In the genomic region with DNA sequence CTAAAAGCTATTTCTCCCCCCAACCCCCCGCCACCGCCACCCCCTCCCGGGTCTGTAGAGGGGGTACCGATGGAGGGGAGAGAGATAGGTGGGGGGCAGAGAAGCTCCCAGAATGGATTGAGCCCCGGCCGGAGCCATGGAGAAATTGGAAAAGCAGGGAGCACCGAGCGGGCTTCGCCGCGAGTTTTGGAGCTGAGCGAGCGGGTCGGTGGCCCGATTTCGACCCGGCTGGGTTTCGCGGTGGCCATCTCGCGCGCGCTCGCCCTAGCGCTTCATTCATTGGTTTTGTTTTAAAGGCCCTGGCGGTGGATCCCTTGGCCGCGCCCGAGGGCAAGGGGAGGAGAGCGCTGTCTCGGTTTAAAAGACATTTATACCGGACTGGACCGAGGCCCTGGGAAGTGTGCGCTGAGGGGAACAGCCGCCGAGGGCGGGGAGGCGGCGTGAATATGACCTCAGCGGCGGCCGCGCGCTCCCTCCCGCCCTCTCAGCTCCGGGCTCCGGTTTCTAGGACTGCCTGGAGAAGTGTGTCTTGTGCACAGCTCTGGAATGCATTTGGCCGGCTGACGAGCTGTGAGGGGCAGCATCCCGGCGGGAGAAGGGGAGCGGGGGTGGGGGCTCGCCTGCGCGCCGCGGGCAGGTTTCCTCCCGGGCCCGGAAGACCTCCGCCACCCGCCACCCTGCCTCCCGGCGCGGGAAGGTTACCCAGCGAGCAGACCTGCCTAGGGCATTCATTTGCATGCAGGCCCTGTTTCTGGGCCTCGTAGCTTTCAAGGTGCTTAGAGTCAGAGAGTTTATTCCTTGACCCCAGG, we compare ENCODE assay signal across 1 cellular context.
TF ChIP-seq lines count a peak whose summit lies in the region.

No MANE protein-coding gene starts in this region.

TF ChIP-seq in GM12878, 131 proteins besides CTCF, POLR2A, EP300 and RAD21 (continued from another document and continues in another):
- TF ChIP-seq, protein P1, sequence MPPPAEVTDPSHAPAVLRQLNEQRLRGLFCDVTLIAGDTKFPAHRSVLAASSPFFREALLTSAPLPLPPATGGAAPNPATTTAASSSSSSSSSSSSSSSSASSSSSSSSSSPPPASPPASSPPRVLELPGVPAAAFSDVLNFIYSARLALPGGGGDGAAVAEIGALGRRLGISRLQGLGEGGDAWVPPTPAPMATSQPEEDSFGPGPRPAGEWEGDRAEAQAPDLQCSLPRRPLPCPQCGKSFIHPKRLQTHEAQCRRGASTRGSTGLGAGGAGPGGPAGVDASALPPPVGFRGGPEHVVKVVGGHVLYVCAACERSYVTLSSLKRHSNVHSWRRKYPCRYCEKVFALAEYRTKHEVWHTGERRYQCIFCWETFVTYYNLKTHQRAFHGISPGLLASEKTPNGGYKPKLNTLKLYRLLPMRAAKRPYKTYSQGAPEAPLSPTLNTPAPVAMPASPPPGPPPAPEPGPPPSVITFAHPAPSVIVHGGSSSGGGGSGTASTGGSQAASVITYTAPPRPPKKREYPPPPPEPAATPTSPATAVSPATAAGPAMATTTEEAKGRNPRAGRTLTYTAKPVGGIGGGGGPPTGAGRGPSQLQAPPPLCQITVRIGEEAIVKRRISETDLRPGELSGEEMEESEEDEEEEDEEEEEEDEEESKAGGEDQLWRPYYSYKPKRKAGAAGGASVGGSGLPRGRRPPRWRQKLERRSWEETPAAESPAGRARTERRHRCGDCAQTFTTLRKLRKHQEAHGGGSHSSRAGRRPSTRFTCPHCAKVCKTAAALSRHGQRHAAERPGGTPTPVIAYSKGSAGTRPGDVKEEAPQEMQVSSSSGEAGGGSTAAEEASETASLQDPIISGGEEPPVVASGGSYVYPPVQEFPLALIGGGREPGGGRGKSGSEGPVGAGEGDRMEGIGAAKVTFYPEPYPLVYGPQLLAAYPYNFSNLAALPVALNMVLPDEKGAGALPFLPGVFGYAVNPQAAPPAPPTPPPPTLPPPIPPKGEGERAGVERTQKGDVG (CRISPR knock-in tag; IDR thresholded peaks at IDR 0.05): no peak
- TF ChIP-seq CHD4 (IDR thresholded peaks at IDR 0.05) (no peak), EZH2 (IDR thresholded peaks at IDR 0.05; ENCODE audit: borderline replicate concordance, control insufficient read depth, low read depth, low read length) (no peak), CHD1 (IDR thresholded peaks at IDR 0.05; ENCODE audit: low read depth, low read length) (no peak), NFYA (IDR thresholded peaks at IDR 0.05; ENCODE audit: borderline replicate concordance, low read depth, low read length) (no peak), NR2F1 (conservative IDR thresholded peaks at IDR 0.05) (peak; percentile 67; the same call in 1 of the 2 replicates), LARP7 (IDR thresholded peaks at IDR 0.05) (no peak), RB1 (IDR thresholded peaks at IDR 0.05; ENCODE audit: borderline replicate concordance) (0 out of 2 replicates have a peak, but pooled peaks have one; percentile 33), PAX5 (IDR thresholded peaks at IDR 0.05; ENCODE audit: borderline replicate concordance, low read depth, low read length) (no peak), PAX8 (IDR thresholded peaks at IDR 0.05) (no peak), ZNF274 (IDR thresholded peaks at IDR 0.05; ENCODE audit: insufficient read depth, insufficient read length) (no peak), NFIC (IDR thresholded peaks at IDR 0.05; ENCODE audit: low read depth, low read length) (no peak), CREB1 (IDR thresholded peaks at IDR 0.05; ENCODE audit: low read depth) (peak; percentile 34; the same call in 1 of the 2 replicates), SMC3 (IDR thresholded peaks at IDR 0.05; ENCODE audit: borderline replicate concordance, low read length) (no peak), MEF2A (IDR thresholded peaks at IDR 0.05; ENCODE audit: insufficient read depth, low read depth, low read length) (no peak), NFXL1 (IDR thresholded peaks at IDR 0.05; ENCODE audit: borderline replicate concordance) (no peak), HDGF (IDR thresholded peaks at IDR 0.05) (no peak), SP1 (IDR thresholded peaks at IDR 0.05; ENCODE audit: low read depth, low read length) (no peak), POLR2AphosphoS2 (IDR thresholded peaks at IDR 0.05; ENCODE audit: low read depth, low read length) (no peak), FOS (IDR thresholded peaks at IDR 0.05; ENCODE audit: borderline replicate concordance, extremely low read depth, insufficient read length) (no peak), RELA (IDR thresholded peaks at IDR 0.05; ENCODE audit: borderline replicate concordance, partially characterized antibody) (no peak), KLF5 (IDR thresholded peaks at IDR 0.05; ENCODE audit: partially characterized antibody) (no peak), HDAC6 (IDR thresholded peaks at IDR 0.05; ENCODE audit: unreplicated experiment) (no peak), CHD2 (IDR thresholded peaks at IDR 0.05; ENCODE audit: borderline replicate concordance, low read depth, low read length) (no peak), PML (IDR thresholded peaks at IDR 0.05; ENCODE audit: low read length) (no peak), MTA3 (IDR thresholded peaks at IDR 0.05; ENCODE audit: borderline replicate concordance, low read length) (no peak), SRF (IDR thresholded peaks at IDR 0.05; ENCODE audit: low read depth in 2 of 2, low read length in 2 of 2) (no peak), JUND (IDR thresholded peaks at IDR 0.05; ENCODE audit: low read depth, low read length) (no peak), ZZZ3 (IDR thresholded peaks at IDR 0.05; ENCODE audit: control insufficient read depth, insufficient read length, low read depth) (no peak), ZNF622 (IDR thresholded peaks at IDR 0.05) (no peak), SREBF2 (IDR thresholded peaks at IDR 0.05; ENCODE audit: low read length) (no peak), MTA2 (IDR thresholded peaks at IDR 0.05; ENCODE audit: low read depth) (no peak), POU2F2 (IDR thresholded peaks at IDR 0.05; ENCODE audit: borderline replicate concordance, low read depth, low read length) (peak; percentile 68; the same call in 2 of the 3 replicates)
- TF ChIP-seq, protein P2, sequence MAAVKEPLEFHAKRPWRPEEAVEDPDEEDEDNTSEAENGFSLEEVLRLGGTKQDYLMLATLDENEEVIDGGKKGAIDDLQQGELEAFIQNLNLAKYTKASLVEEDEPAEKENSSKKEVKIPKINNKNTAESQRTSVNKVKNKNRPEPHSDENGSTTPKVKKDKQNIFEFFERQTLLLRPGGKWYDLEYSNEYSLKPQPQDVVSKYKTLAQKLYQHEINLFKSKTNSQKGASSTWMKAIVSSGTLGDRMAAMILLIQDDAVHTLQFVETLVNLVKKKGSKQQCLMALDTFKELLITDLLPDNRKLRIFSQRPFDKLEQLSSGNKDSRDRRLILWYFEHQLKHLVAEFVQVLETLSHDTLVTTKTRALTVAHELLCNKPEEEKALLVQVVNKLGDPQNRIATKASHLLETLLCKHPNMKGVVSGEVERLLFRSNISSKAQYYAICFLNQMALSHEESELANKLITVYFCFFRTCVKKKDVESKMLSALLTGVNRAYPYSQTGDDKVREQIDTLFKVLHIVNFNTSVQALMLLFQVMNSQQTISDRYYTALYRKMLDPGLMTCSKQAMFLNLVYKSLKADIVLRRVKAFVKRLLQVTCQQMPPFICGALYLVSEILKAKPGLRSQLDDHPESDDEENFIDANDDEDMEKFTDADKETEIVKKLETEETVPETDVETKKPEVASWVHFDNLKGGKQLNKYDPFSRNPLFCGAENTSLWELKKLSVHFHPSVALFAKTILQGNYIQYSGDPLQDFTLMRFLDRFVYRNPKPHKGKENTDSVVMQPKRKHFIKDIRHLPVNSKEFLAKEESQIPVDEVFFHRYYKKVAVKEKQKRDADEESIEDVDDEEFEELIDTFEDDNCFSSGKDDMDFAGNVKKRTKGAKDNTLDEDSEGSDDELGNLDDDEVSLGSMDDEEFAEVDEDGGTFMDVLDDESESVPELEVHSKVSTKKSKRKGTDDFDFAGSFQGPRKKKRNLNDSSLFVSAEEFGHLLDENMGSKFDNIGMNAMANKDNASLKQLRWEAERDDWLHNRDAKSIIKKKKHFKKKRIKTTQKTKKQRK (IDR thresholded peaks at IDR 0.05; ENCODE audit: low read depth, low read length): no peak
- TF ChIP-seq, protein P3, sequence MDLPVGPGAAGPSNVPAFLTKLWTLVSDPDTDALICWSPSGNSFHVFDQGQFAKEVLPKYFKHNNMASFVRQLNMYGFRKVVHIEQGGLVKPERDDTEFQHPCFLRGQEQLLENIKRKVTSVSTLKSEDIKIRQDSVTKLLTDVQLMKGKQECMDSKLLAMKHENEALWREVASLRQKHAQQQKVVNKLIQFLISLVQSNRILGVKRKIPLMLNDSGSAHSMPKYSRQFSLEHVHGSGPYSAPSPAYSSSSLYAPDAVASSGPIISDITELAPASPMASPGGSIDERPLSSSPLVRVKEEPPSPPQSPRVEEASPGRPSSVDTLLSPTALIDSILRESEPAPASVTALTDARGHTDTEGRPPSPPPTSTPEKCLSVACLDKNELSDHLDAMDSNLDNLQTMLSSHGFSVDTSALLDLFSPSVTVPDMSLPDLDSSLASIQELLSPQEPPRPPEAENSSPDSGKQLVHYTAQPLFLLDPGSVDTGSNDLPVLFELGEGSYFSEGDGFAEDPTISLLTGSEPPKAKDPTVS (IDR thresholded peaks at IDR 0.05; ENCODE audit: low read depth, low read length): no peak
- TF ChIP-seq, protein P4, sequence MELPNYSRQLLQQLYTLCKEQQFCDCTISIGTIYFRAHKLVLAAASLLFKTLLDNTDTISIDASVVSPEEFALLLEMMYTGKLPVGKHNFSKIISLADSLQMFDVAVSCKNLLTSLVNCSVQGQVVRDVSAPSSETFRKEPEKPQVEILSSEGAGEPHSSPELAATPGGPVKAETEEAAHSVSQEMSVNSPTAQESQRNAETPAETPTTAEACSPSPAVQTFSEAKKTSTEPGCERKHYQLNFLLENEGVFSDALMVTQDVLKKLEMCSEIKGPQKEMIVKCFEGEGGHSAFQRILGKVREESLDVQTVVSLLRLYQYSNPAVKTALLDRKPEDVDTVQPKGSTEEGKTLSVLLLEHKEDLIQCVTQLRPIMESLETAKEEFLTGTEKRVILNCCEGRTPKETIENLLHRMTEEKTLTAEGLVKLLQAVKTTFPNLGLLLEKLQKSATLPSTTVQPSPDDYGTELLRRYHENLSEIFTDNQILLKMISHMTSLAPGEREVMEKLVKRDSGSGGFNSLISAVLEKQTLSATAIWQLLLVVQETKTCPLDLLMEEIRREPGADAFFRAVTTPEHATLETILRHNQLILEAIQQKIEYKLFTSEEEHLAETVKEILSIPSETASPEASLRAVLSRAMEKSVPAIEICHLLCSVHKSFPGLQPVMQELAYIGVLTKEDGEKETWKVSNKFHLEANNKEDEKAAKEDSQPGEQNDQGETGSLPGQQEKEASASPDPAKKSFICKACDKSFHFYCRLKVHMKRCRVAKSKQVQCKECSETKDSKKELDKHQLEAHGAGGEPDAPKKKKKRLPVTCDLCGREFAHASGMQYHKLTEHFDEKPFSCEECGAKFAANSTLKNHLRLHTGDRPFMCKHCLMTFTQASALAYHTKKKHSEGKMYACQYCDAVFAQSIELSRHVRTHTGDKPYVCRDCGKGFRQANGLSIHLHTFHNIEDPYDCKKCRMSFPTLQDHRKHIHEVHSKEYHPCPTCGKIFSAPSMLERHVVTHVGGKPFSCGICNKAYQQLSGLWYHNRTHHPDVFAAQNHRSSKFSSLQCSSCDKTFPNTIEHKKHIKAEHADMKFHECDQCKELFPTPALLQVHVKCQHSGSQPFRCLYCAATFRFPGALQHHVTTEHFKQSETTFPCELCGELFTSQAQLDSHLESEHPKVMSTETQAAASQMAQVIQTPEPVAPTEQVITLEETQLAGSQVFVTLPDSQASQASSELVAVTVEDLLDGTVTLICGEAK (IDR thresholded peaks at IDR 0.05; ENCODE audit: borderline replicate concordance): no peak
- TF ChIP-seq, protein P5, sequence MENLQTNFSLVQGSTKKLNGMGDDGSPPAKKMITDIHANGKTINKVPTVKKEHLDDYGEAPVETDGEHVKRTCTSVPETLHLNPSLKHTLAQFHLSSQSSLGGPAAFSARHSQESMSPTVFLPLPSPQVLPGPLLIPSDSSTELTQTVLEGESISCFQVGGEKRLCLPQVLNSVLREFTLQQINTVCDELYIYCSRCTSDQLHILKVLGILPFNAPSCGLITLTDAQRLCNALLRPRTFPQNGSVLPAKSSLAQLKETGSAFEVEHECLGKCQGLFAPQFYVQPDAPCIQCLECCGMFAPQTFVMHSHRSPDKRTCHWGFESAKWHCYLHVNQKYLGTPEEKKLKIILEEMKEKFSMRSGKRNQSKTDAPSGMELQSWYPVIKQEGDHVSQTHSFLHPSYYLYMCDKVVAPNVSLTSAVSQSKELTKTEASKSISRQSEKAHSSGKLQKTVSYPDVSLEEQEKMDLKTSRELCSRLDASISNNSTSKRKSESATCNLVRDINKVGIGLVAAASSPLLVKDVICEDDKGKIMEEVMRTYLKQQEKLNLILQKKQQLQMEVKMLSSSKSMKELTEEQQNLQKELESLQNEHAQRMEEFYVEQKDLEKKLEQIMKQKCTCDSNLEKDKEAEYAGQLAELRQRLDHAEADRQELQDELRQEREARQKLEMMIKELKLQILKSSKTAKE (IDR thresholded peaks at IDR 0.05; ENCODE audit: low read depth, poor library complexity, severe bottlenecking): peak; percentile 86
- TF ChIP-seq, protein P6, sequence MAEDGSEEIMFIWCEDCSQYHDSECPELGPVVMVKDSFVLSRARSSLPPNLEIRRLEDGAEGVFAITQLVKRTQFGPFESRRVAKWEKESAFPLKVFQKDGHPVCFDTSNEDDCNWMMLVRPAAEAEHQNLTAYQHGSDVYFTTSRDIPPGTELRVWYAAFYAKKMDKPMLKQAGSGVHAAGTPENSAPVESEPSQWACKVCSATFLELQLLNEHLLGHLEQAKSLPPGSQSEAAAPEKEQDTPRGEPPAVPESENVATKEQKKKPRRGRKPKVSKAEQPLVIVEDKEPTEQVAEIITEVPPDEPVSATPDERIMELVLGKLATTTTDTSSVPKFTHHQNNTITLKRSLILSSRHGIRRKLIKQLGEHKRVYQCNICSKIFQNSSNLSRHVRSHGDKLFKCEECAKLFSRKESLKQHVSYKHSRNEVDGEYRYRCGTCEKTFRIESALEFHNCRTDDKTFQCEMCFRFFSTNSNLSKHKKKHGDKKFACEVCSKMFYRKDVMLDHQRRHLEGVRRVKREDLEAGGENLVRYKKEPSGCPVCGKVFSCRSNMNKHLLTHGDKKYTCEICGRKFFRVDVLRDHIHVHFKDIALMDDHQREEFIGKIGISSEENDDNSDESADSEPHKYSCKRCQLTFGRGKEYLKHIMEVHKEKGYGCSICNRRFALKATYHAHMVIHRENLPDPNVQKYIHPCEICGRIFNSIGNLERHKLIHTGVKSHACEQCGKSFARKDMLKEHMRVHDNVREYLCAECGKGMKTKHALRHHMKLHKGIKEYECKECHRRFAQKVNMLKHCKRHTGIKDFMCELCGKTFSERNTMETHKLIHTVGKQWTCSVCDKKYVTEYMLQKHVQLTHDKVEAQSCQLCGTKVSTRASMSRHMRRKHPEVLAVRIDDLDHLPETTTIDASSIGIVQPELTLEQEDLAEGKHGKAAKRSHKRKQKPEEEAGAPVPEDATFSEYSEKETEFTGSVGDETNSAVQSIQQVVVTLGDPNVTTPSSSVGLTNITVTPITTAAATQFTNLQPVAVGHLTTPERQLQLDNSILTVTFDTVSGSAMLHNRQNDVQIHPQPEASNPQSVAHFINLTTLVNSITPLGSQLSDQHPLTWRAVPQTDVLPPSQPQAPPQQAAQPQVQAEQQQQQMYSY (CRISPR knock-in tag; IDR thresholded peaks at IDR 0.05): no peak
